15 cellular contexts compared by ENCODE assay signal in the genomic region with DNA sequence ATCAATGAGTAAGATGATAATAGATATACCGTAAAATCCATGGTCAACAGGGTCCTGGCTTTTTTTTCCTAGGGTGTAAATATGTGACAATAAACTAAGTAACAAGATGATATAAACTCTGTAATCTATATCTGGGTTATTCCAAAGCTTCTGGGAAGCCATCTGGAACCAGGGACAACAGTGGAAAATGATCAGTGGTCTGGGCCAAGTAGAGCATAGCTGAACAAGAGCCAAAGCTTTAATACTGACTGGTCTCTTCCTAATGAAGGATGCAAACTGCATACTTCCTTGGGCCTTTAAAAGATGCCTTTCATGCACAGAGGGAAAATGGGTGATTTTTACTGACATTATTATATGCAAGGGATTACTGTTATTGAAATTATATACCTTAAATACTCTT. TPM values are rescaled to one million over a fixed set of nuclear protein-coding genes. Genes with fewer than 3 reads are reported as not detected.
DNase-seq lines count a peak whose midpoint lies in the region; ATAC-seq lines count a peak whose summit lies in the region.
"Had no signal": no experiment of that assay in that cellular context is flagged by ENCODE, and none has a peak within 500 bp of the region (broad histone marks: within the 10 kb centered on the region; RNA-seq: fewer than 3 reads in every experiment).

No MANE protein-coding gene starts in this region.

- in situ Hi-C loops in Caki2 (cut with HindIII; ENCODE audit: low pct_unique_long_range_greater_than_20kb, low sequenced_read_pairs) = no loop called here

- ATAC-seq in HG03469 (IDR thresholded peaks at IDR 0.05; ENCODE audit: unreplicated experiment) (no peak), left ventricle myocardium superior (no peak)
- ATAC-seq: GM12878 had no signal

- intact Hi-C loops in left ventricle myocardium superior (cut with micrococcal nuclease) = no loop called here

- DNase-seq in Caki2 (ENCODE audit: low read depth) (peak; percentile 11), DMS 273 treated with DMSO at 0.1 percent for 48 hours (lab: John Stamatoyannopoulos, UW) (peak; percentile 23), NCI-H446 treated with DMSO at 0.1 percent for 48 hours (lab: John Stamatoyannopoulos, UW) (peak; percentile 70), cerebellum (ENCODE audit: low spot score) (peak; percentile 47), left ventricle myocardium superior (no peak)
- no peak for DNase-seq in stimulated activated naive CD4-positive, alpha-beta T cell treated with Interleukin-2 at 50 U/mL for 16 hours (lab: John Stamatoyannopoulos, UW)
- DNase-seq: ACHN; CD4-positive, alpha-beta memory T cell; GOT3; H9 had no signal

RNA-seq across cellular contexts. Expression of gene CA10, which starts 8.9 kb away (rescaled TPM):
- not detected in 2 replicates for total RNA-seq in Caki2 (2014; rRNA removed; shearing (Covaris generic); ENCODE audit: low replicate concordance)
- total RNA-seq in cerebellum (23.4 TPM), left ventricle myocardium superior (not detected)
- total RNA-seq: A172; CD4-positive, alpha-beta memory T cell; Daoy; GM12878; HT1080 had no signal

Comparison
In these comparisons a context has a peak if more than half of its experiments do, and no peak if none do; other contexts are left out.
1. DNase-seq: peak in Caki2 (single experiment), DMS 273 treated with DMSO at 0.1 percent for 48 hours (single experiment), NCI-H446 treated with DMSO at 0.1 percent for 48 hours (single experiment) and cerebellum (single experiment); none in stimulated activated naive CD4-positive, alpha-beta T cell treated with Interleukin-2 at 50 U/mL for 16 hours (single experiment) and left ventricle myocardium superior (single experiment).
2. RNA of gene CA10, which starts 8.9 kb away (total RNA-seq): 23.4 TPM in cerebellum (single experiment); not detected in left ventricle myocardium superior (single experiment) and not detected in Caki2; every median in the first group is over 10 times any median in the second.